Comparison of ENCODE assay signal across 32 cellular contexts in genomic region chr5:2369178-2369577, GRCh38.
"Had no signal": no experiment of that assay in that cellular context is flagged by ENCODE, and none has a peak within 500 bp of the region (broad histone marks: within the 10 kb centered on the region; RNA-seq: fewer than 3 reads in every experiment).

No MANE protein-coding gene starts in this region.

- H3K27ac ChIP-seq: Peyer's patch, WERI-Rb-1 had no signal

- H3K36me3 Mint-ChIP-seq: activated naive CD4-positive, alpha-beta T cell treated with anti-CD3 and anti-CD28 coated beads, Interleukin-2, amount 10 ng/mL, durations not matched to agents 7 days and 5 days; activated naive CD8-positive, alpha-beta T cell; brain had no signal

- H3K27me3 Mint-ChIP-seq: activated CD8-positive, alpha-beta T cell treated with anti-CD3 and anti-CD28 coated beads for 36 hours; activated naive CD4-positive, alpha-beta T cell treated with anti-CD3 and anti-CD28 coated beads, Interleukin-2, amount 10 ng/mL, durations not matched to agents 7 days and 5 days; activated naive CD8-positive, alpha-beta T cell treated with anti-CD3 and anti-CD28 coated beads, Interleukin-2, amount 50 U/mL, for 24 hours had no signal

- ATAC-seq: activated CD8-positive, alpha-beta T cell treated with anti-CD3 and anti-CD28 coated beads for 36 hours; activated naive CD8-positive, alpha-beta T cell treated with anti-CD3 and anti-CD28 coated beads, Interleukin-2, amount 50 U/mL, for 24 hours; PC-3 had no signal

- H3K27me3 ChIP-seq: Peyer's patch had no signal

- H3K27ac Mint-ChIP-seq: activated CD8-positive, alpha-beta T cell treated with anti-CD3 and anti-CD28 coated beads for 36 hours; activated naive CD4-positive, alpha-beta T cell treated with anti-CD3 and anti-CD28 coated beads, Interleukin-2, amount 10 ng/mL, durations not matched to agents 7 days and 5 days; activated naive CD8-positive, alpha-beta T cell; activated naive CD8-positive, alpha-beta T cell treated with anti-CD3 and anti-CD28 coated beads, Interleukin-2, amount 50 U/mL, for 24 hours; activated T-cell treated with anti-CD3 and anti-CD28 coated beads, Interleukin-2, amount 50 U/mL, for 24 hours; activated T-helper 2 cell treated with anti-CD3 and anti-CD28 coated beads, Interferon-gamma antibody, Interleukin-2, Interleukin-4, amounts not matched to agents 10 μg/mL and 5 μg/mL and 100 μg/mL, durations not matched to agents 14 hours and 24 hours and 36 hours; brain had no signal

- H3K9me3 Mint-ChIP-seq: activated CD8-positive, alpha-beta T cell treated with anti-CD3 and anti-CD28 coated beads for 36 hours had no signal

- DNase-seq: activated CD4-positive, alpha-beta T cell treated with anti-CD3 and anti-CD28 coated beads for 1 hour; activated CD4-positive, alpha-beta T cell treated with anti-CD3 and anti-CD28 coated beads for 48 hours; activated CD4-positive, alpha-beta T cell treated with anti-CD3 and anti-CD28 coated beads, Interleukin-2, amount 50 U/mL, for 4 hours; activated CD4-positive, CD25-positive, alpha-beta regulatory T cell; activated CD8-positive, alpha-beta T cell treated with anti-CD3 and anti-CD28 coated beads for 36 hours; activated gamma-delta T cell; activated naive CD4-positive, alpha-beta T cell treated with anti-CD3 and anti-CD28 coated beads, Interleukin-2, amount 10 ng/mL, durations not matched to agents 7 days and 5 days; activated naive CD8-positive, alpha-beta T cell treated with anti-CD3 and anti-CD28 coated beads, Interleukin-2, amount 50 U/mL, for 24 hours; activated T-cell treated with anti-CD3 and anti-CD28 coated beads, Interleukin-2, amount 50 U/mL, for 24 hours; anterior cingulate cortex; central memory CD4-positive, alpha-beta T cell; Kasumi-1; KG1; MG63; NCI-H1048; NCI-H1436 treated with DMSO at 0.1 percent for 48 hours; NCI-H1694 treated with DMSO at 0.1 percent for 48 hours; NCI-H2029; NCI-H345; NCI-H524 treated with DMSO at 0.1 percent for 48 hours; PC-3; Peyer's patch; RPMI8226; SIG-M5; SW 1271; T-helper 1 cell; T-helper 2 cell; T-helper 9 cell; WERI-Rb-1 had no signal

- H3K4me1 Mint-ChIP-seq: activated naive CD4-positive, alpha-beta T cell treated with anti-CD3 and anti-CD28 coated beads, Interleukin-2, amount 10 ng/mL, durations not matched to agents 7 days and 5 days; activated naive CD8-positive, alpha-beta T cell treated with anti-CD3 and anti-CD28 coated beads, Interleukin-2, amount 50 U/mL, for 24 hours had no signal

- H3K4me3 Mint-ChIP-seq: activated CD8-positive, alpha-beta T cell treated with anti-CD3 and anti-CD28 coated beads for 36 hours; activated naive CD4-positive, alpha-beta T cell treated with anti-CD3 and anti-CD28 coated beads, Interleukin-2, amount 10 ng/mL, durations not matched to agents 7 days and 5 days; activated naive CD8-positive, alpha-beta T cell; activated naive CD8-positive, alpha-beta T cell treated with anti-CD3 and anti-CD28 coated beads, Interleukin-2, amount 50 U/mL, for 24 hours; activated T-cell treated with anti-CD3 and anti-CD28 coated beads, Interleukin-2, amount 50 U/mL, for 24 hours; brain had no signal
